ENCODE assay signal across 8 cellular contexts in genomic region chr11:118216621-118217526, GRCh38.
DNase-seq lines count a peak whose midpoint lies in the region; ATAC-seq lines count a peak whose summit lies in the region.
"Had no signal": no experiment of that assay in that cellular context is flagged by ENCODE, and none has a peak within 500 bp of the region (broad histone marks: within the 10 kb centered on the region; RNA-seq: fewer than 3 reads in every experiment).

No MANE protein-coding gene starts in this region.

- H3K36me3 Mint-ChIP-seq in stimulated activated memory B cell treated with anti-CD40 and anti-IgM and Interleukin-4, amounts not matched to agents 10 μg/mL and 1 μg/mL and 100 μg/mL, for 72 hours = peaks cover 11% of the 10 kb centered on the region

- H3K9me3 Mint-ChIP-seq in stimulated activated memory B cell treated with anti-CD40 and anti-IgM and Interleukin-4, amounts not matched to agents 10 μg/mL and 1 μg/mL and 100 μg/mL, for 72 hours = peaks cover 3% of the 10 kb centered on the region

- H3K4me1 Mint-ChIP-seq in stimulated activated memory B cell treated with anti-CD40 and anti-IgM and Interleukin-4, amounts not matched to agents 10 μg/mL and 1 μg/mL and 100 μg/mL, for 72 hours = peaks cover 73% of the 10 kb centered on the region

- H3K27me3 Mint-ChIP-seq in stimulated activated memory B cell treated with anti-CD40 and anti-IgM and Interleukin-4, amounts not matched to agents 10 μg/mL and 1 μg/mL and 100 μg/mL, for 72 hours = peaks cover 29% of the 10 kb centered on the region

- peak; percentile 57 for ATAC-seq in GM19438 (IDR thresholded peaks at IDR 0.05; ENCODE audit: low read depth, unreplicated experiment)
- peak; percentile 53 for ATAC-seq in HG03442 (IDR thresholded peaks at IDR 0.05; ENCODE audit: unreplicated experiment)
- ATAC-seq in stimulated activated memory B cell treated with anti-CD40 and anti-IgM and Interleukin-4, amounts not matched to agents 10 μg/mL and 1 μg/mL and 100 μg/mL, for 72 hours = peak; percentile 85

- DNase-seq in activated gamma-delta T cell treated with anti-CD3 and anti-CD28 coated beads, Interleukin-2, amount 50 U/mL, for 16 hours (ENCODE audit: low read depth) = peak; percentile 41
- DNase-seq in HuH-7.5 (ENCODE audit: low spot score) (no peak), NCI-H1417 (lab: John Stamatoyannopoulos, UW) (no peak), iPS-NIHi11 (ENCODE audit: low spot score) (no peak)
- DNase-seq: GOT3 had no signal

- H3K27ac Mint-ChIP-seq in stimulated activated memory B cell treated with anti-CD40 and anti-IgM and Interleukin-4, amounts not matched to agents 10 μg/mL and 1 μg/mL and 100 μg/mL, for 72 hours = peak overlapping the region; percentile 95

- H3K4me3 Mint-ChIP-seq in stimulated activated memory B cell treated with anti-CD40 and anti-IgM and Interleukin-4, amounts not matched to agents 10 μg/mL and 1 μg/mL and 100 μg/mL, for 72 hours = peak overlapping the region; percentile 57
